Comparison of ENCODE assay signal across 13 cellular contexts in the genomic region with DNA sequence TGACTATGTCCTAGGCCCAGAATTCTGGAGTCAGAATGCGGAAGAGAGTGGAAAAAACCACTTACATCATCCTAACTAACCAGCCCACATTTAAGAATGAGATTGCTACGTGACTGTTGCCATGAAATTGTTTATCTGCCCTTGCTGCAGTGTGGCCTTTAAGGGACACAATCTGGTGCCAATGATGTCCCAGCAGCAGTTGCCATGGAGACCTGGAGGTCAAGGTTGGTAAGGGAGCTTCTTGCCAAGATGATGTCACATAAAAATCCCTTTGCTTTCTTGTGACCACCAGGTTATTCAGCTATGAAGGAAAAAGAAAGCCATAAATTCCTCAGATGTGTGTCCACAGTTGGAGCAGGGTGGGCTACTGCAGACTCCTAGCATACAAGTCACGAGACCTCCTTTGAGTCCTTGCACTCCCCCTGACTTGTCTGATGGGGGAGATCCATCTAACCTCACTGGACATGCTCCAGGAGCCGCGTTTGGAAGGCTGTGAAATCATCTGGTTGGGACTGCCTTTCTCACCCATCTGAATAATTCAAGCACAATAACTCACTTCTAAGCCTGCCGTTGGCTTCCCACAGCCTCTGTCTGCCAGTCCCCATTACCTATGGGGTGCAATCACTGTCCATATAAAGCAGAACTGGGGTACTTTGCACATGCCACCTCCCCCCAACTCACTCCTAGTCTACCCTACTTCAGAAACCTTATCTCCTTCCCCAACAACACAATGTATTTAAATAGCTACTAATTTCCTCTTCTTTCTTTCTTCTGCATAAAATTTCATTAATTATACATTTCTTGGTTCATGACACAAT.
DNase-seq lines count a peak whose midpoint lies in the region; ATAC-seq, FAIRE-seq and TF ChIP-seq lines count a peak whose summit lies in the region.
"Had no signal": no experiment of that assay in that cellular context is flagged by ENCODE, and none has a peak within 500 bp of the region (broad histone marks: within the 10 kb centered on the region; RNA-seq: fewer than 3 reads in every experiment).

No MANE protein-coding gene starts in this region.

- H3K27me3 ChIP-seq in pancreas, result no peaks in the 10 kb centered on the region
- H3K27me3 ChIP-seq: transverse colon had no signal

- no peak for TF ChIP-seq CTCF in pancreas (IDR thresholded peaks at IDR 0.05)

- DNase-seq in Caki2 (ENCODE audit: low read depth) (peak; percentile 99), left ventricle myocardium superior (peak; percentile 33), pancreas (peak in 4 of 6 donors; percentile 67 to 76 (median 70)), AML-193 (lab: John Stamatoyannopoulos, UW) (no peak), germinal center (ENCODE audit: low spot score) (no peak)
- DNase-seq: NCI-H524 treated with DMSO at 0.1 percent for 48 hours had no signal

- peak overlapping the region; percentile 85 to 94 (median 92) for H3K27ac ChIP-seq in pancreas

- H3K9me3 ChIP-seq in pancreas, result no peaks in the 10 kb centered on the region
- H3K9me3 ChIP-seq: transverse colon had no signal

- no peaks in the 10 kb centered on the region for H3K36me3 Mint-ChIP-seq in activated T-helper 17 cell treated with anti-CD3 and anti-CD28 coated beads, Interleukin-2, amount 50 U/mL, for 72 hours (ENCODE audit: low read depth)

- H3K36me3 ChIP-seq in pancreas, result no peaks in the 10 kb centered on the region
- H3K36me3 ChIP-seq: transverse colon had no signal

- H3K27ac Mint-ChIP-seq in activated T-helper 17 cell treated with anti-CD3 and anti-CD28 coated beads, Interleukin-2, amount 50 U/mL, for 72 hours, result peak overlapping the region; percentile 36
- H3K27ac Mint-ChIP-seq: activated T-helper 1 cell treated with anti-CD3 and anti-CD28 coated beads, Interleukin-12 subunit alpha, Interleukin-12 subunit beta, Interleukin-2, Interleukin-4 antibody, amounts not matched to agents 30 ng/mL and 10 ng/mL and 1 ng/mL, durations not matched to agents 14 hours and 24 hours and 36 hours; T-helper 1 cell treated with Interleukin-12 subunit alpha and Interleukin-12 subunit beta and Interleukin-4 antibody, amounts not matched to agents 30 μg/mL and 1 μg/mL, for 36 hours had no signal

- intact Hi-C loops in left ventricle myocardium superior (cut with micrococcal nuclease), result no loop called here
- intact Hi-C loops in pancreas (cut with DNase I), result no loop called here

- no peak for FAIRE-seq in pancreas (lab: Jason Lieb, UNC)
- FAIRE-seq: islet of Langerhans had no signal

- H3K9me3 Mint-ChIP-seq in activated T-helper 17 cell treated with anti-CD3 and anti-CD28 coated beads, Interleukin-2, amount 50 U/mL, for 72 hours, result peaks cover 3% of the 10 kb centered on the region
- H3K9me3 Mint-ChIP-seq: activated T-helper 1 cell treated with anti-CD3 and anti-CD28 coated beads, Interleukin-12 subunit alpha, Interleukin-12 subunit beta, Interleukin-2, Interleukin-4 antibody, amounts not matched to agents 30 ng/mL and 10 ng/mL and 1 ng/mL, durations not matched to agents 14 hours and 24 hours and 36 hours had no signal

- in situ Hi-C loops in Caki2 (cut with HindIII; ENCODE audit: low pct_unique_long_range_greater_than_20kb, low sequenced_read_pairs), result no loop called here

- peaks cover 8 to 40% (median 20%) of the 10 kb centered on the region in 3 donors for H3K4me1 ChIP-seq in pancreas

- no peaks in the 10 kb centered on the region for H3K27me3 Mint-ChIP-seq in activated T-helper 17 cell treated with anti-CD3 and anti-CD28 coated beads, Interleukin-2, amount 50 U/mL, for 72 hours

- ATAC-seq in activated T-helper 17 cell treated with anti-CD3 and anti-CD28 coated beads, Interleukin-2, amount 50 U/mL, for 72 hours (replicated peaks), result no peak
- peak; percentile 62 for ATAC-seq in left ventricle myocardium superior
- ATAC-seq in pancreas, result peak; percentile 54 to 66 (median 62)
- no peak for ATAC-seq in GM18873 (IDR thresholded peaks at IDR 0.05; ENCODE audit: low FRiP score, unreplicated experiment)
- no peak for ATAC-seq in GM18858 (IDR thresholded peaks at IDR 0.05; ENCODE audit: unreplicated experiment)

- 43% methylated on average over 6 of the region's 6 CpGs for WGBS in pancreas, 2 donors

- peak overlapping the region; percentile 69 for H3K4me3 Mint-ChIP-seq in activated T-helper 17 cell treated with anti-CD3 and anti-CD28 coated beads, Interleukin-2, amount 50 U/mL, for 72 hours

- peaks cover 24% of the 10 kb centered on the region for H3K4me1 Mint-ChIP-seq in activated T-helper 17 cell treated with anti-CD3 and anti-CD28 coated beads, Interleukin-2, amount 50 U/mL, for 72 hours

- peak overlapping the region in 1 of 4 donors; percentile 22 for H3K4me3 ChIP-seq in pancreas

Comparison
In these comparisons a context has a peak if more than half of its experiments do, and no peak if none do; other contexts are left out.
1. DNase-seq: peak in Caki2 (single experiment), left ventricle myocardium superior (single experiment) and pancreas (4 of 6); none in AML-193 (0 of 2) and germinal center (single experiment).
2. ATAC-seq: peak in left ventricle myocardium superior (single experiment) and pancreas (4 of 4); none in activated T-helper 17 cell treated with anti-CD3 and anti-CD28 coated beads, Interleukin-2, amount 50 U/mL, for 72 hours (single experiment), GM18873 (single experiment) and GM18858 (single experiment).